Comparison of ENCODE assay signal across 8 cellular contexts in the genomic region with DNA sequence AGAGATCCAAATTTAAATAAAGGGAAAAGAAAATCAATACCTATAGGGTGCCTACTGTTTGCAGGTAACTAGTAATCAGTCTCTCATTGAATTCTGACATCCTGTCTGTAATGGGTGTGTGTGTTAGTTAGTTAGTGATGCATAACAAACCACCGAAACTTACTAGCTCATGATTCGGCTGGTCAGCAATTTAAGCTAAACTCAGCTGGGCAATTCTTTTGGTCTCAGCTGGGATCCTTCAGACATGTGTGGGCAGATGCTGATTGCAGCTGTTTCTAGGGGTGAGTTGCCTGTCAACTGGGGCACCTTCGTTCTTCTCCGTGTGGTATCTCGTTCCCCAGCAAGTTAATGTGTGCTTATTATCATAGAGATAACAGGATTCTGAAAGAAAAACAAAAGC. TPM values are rescaled to one million over a fixed set of nuclear protein-coding genes. Genes with fewer than 3 reads are reported as not detected.
A peak's percentile ranks its signal among the peaks of the same experiment; 100 is the strongest.
DNase-seq lines count a peak whose midpoint lies in the region; ATAC-seq and TF ChIP-seq lines count a peak whose summit lies in the region.

No MANE protein-coding gene starts in this region.

- H3K9ac ChIP-seq in adipocyte (ENCODE audit: low read length) = no peak overlapping the region

- H3K4me1 ChIP-seq in CD8-positive, alpha-beta T cell (ENCODE audit: insufficient read depth, low read length) = peaks cover 22% of the 10 kb centered on the region
- peaks cover 10% of the 10 kb centered on the region for H3K4me1 ChIP-seq in adipocyte (ENCODE audit: control insufficient read depth, insufficient read depth, low read length)

- DNase-seq in CD8-positive, alpha-beta T cell = no peak
- peak; percentile 23 for DNase-seq in adipocyte (ENCODE audit: low read depth)
- no peak for DNase-seq in DMS79 treated with DMSO at 0.1 percent for 48 hours (lab: John Stamatoyannopoulos, UW)
- DNase-seq in DMS53 treated with DMSO at 0.1 percent for 48 hours (lab: John Stamatoyannopoulos, UW; ENCODE audit: unreplicated experiment) = no peak
- no peak for DNase-seq in NCI-H524 treated with DMSO at 0.1 percent for 48 hours (lab: John Stamatoyannopoulos, UW)
- no peak for DNase-seq in NCI-H1417 (lab: John Stamatoyannopoulos, UW)

- no peaks in the 10 kb centered on the region for H3K9me3 Mint-ChIP-seq in CD8-positive, alpha-beta T cell

- H3K27ac Mint-ChIP-seq in CD8-positive, alpha-beta T cell = peak overlapping the region; percentile 28

- no peaks in the 10 kb centered on the region for H3K27me3 ChIP-seq in CD8-positive, alpha-beta T cell (ENCODE audit: insufficient read depth, low read length)
- H3K27me3 ChIP-seq in adipocyte (replicated peaks; ENCODE audit: control insufficient read depth, insufficient read depth, low read length) = no peaks in the 10 kb centered on the region

- intact Hi-C loops in CD8-positive, alpha-beta T cell (cut with DNase I, micrococcal nuclease) = loop anchor here (1.0 to 10.0 kb wide), 3 partner anchors 110 to 647 kb away; a partner anchor contains a TSS

- POLR2A ChIA-PET in CD8-positive, alpha-beta T cell (lab: Charles Lee) = no interaction called here

- H3K4me1 Mint-ChIP-seq in CD8-positive, alpha-beta T cell (ENCODE audit: low read depth) = peaks cover 61% of the 10 kb centered on the region

- H3K36me3 Mint-ChIP-seq in CD8-positive, alpha-beta T cell = peaks cover 19% of the 10 kb centered on the region

- CTCF ChIA-PET in CD8-positive, alpha-beta T cell (lab: Charles Lee) = interaction anchor here (1.1 to 1.7 kb wide), 2 partner anchors 11 to 27 kb away, joined by 4 to 5 read pairs; no protein-coding TSS in a partner anchor

- H3K4me3 Mint-ChIP-seq in CD8-positive, alpha-beta T cell = peak overlapping the region; percentile 46

- no peaks in the 10 kb centered on the region for H3K9me3 ChIP-seq in CD8-positive, alpha-beta T cell (ENCODE audit: low read length)
- H3K9me3 ChIP-seq in adipocyte (ENCODE audit: control insufficient read depth, low read length) = no peaks in the 10 kb centered on the region

- H3K4me3 ChIP-seq in CD8-positive, alpha-beta T cell (ENCODE audit: low read depth, low read length) = no peak overlapping the region
- H3K4me3 ChIP-seq in adipocyte (ENCODE audit: low read length) = no peak overlapping the region

- no peaks in the 10 kb centered on the region for H3K27me3 Mint-ChIP-seq in CD8-positive, alpha-beta T cell (ENCODE audit: low read depth)

- no peak for TF ChIP-seq CTCF in CD8-positive, alpha-beta T cell (IDR thresholded peaks at IDR 0.05)

- ATAC-seq in CD8-positive, alpha-beta T cell = no peak
- peak; percentile 61 for ATAC-seq in GM19397 (IDR thresholded peaks at IDR 0.05; ENCODE audit: unreplicated experiment)
- ATAC-seq in HG03103 (IDR thresholded peaks at IDR 0.05; ENCODE audit: low read depth, unreplicated experiment) = peak; percentile 47

- H3K27ac ChIP-seq in CD8-positive, alpha-beta T cell (ENCODE audit: low read depth, low read length) = no peak overlapping the region

- no peaks in the 10 kb centered on the region for H3K36me3 ChIP-seq in CD8-positive, alpha-beta T cell (ENCODE audit: insufficient read depth, low read length)
- no peaks in the 10 kb centered on the region for H3K36me3 ChIP-seq in adipocyte (ENCODE audit: control insufficient read depth, insufficient read depth, low read length, severe bottlenecking)

RNA-seq across cellular contexts. Expression of a gene that starts 40.2 kb away (rescaled TPM):
- total RNA-seq in CD8-positive, alpha-beta T cell = 10 to 100 TPM; 22.4 to 23.4 TPM

RNA-seq across cellular contexts. Expression of a gene that starts 43.9 kb away (rescaled TPM):
- not detected for total RNA-seq in CD8-positive, alpha-beta T cell
